In genomic region chr20:46557231-46557956, GRCh38 we compare ENCODE assay signal across 16 cellular contexts. TPM values are rescaled to one million over a fixed set of nuclear protein-coding genes. Genes with fewer than 3 reads are reported as not detected.
A peak's percentile ranks its signal among the peaks of the same experiment; 100 is the strongest.
DNase-seq lines count a peak whose midpoint lies in the region; ATAC-seq and TF ChIP-seq lines count a peak whose summit lies in the region.
"Had no signal": no experiment of that assay in that cellular context is flagged by ENCODE, and none has a peak within 500 bp of the region (broad histone marks: within the 10 kb centered on the region; RNA-seq: fewer than 3 reads in every experiment).

No MANE protein-coding gene starts in this region.

- no peak overlapping the region for H2BK15ac ChIP-seq in IMR-90 (ENCODE audit: low read depth, low read length)

- TF ChIP-seq CTCF in IMR-90 (conservative IDR thresholded peaks at IDR 0.05; ENCODE audit: low read depth, low read length) (no peak), mammary epithelial cell (conservative IDR thresholded peaks at IDR 0.05 in 1 of 2, IDR thresholded peaks at IDR 0.05 in 1 of 2; ENCODE audit: extremely low read depth in 1 of 2, insufficient read depth in 1 of 2, low read depth in 1 of 2, low read length in 2 of 2) (no peak), gastroesophageal sphincter (IDR thresholded peaks at IDR 0.05) (no peak)

- WGBS in IMR-90 (ENCODE audit: extremely low coverage in 2 of 2, insufficient read length in 1 of 2), 2 experiments, result 96% methylated on average over 4 of the region's 8 CpGs; no CpG with 5 or more reads in 1 of the 2 experiments
- WGBS in mammary epithelial cell (ENCODE audit: low coverage, missing lambda C conversion rate), result 81% methylated on average over 8 of the region's 8 CpGs
- WGBS in gastroesophageal sphincter (ENCODE audit: low coverage in 1 of 2), 2 donors, result 58 to 72% methylated on average over 2 to 4 of the region's 8 CpGs

- intact Hi-C loops in IMR-90 (cut with micrococcal nuclease), result loop anchor here (5.0 kb wide), 1 partner anchor 125 kb away; no protein-coding TSS in a partner anchor
- intact Hi-C loops in mammary epithelial cell (cut with micrococcal nuclease), result no loop called here

- no peak overlapping the region for H3K18ac ChIP-seq in IMR-90 (ENCODE audit: low read depth, low read length)

- CTCF ChIA-PET in IMR-90 (lab: Yijun Ruan, JAX) (no interaction called here), mammary epithelial cell (lab: Charles Lee; ENCODE audit: low non-redundant PET) (no interaction called here)

- ATAC-seq in IMR-90 (ENCODE audit: low read depth) (no peak), gastroesophageal sphincter (no peak)
- ATAC-seq: gastrocnemius medialis had no signal

- dilution Hi-C loops in IMR-90 (cut with HindIII; ENCODE audit: low sequenced_read_pairs, unreplicated experiment) (no loop called here), mammary epithelial cell (cut with HindIII; ENCODE audit: low sequenced_read_pairs) (no loop called here)

- no peak overlapping the region for H3K4ac ChIP-seq in IMR-90 (ENCODE audit: low read depth, low read length)

- no peak overlapping the region for H2AK9ac ChIP-seq in IMR-90 (replicated peaks; ENCODE audit: low read depth, low read length, poor library complexity)

- H2BK5ac ChIP-seq in IMR-90 (ENCODE audit: low read depth, low read length, poor library complexity, severe bottlenecking), result no peak overlapping the region

- DNase-seq in Daoy (ENCODE audit: low read depth) (peak; percentile 39), IMR-90 (peak; percentile 60), mammary epithelial cell (peak; percentile 32), myocyte (ENCODE audit: low read depth) (peak; percentile 6), DMS114 treated with DMSO at 0.1 percent for 48 hours (lab: John Stamatoyannopoulos, UW; ENCODE audit: unreplicated experiment) (no peak), retina (no peak), SIG-M5 treated with dmso at 0.1 percent for 504 hours (lab: John Stamatoyannopoulos, UW; ENCODE audit: unreplicated experiment) (no peak)
- DNase-seq: activated CD8-positive, alpha-beta memory T cell treated with anti-CD3 and anti-CD28 coated beads for 24 hours; Calu3; gastrocnemius medialis; NCI-H1105; Peyer's patch; tibial artery had no signal

- H3K4me1 ChIP-seq in IMR-90 (ENCODE audit: control insufficient read depth, insufficient read depth, low read length) (peaks cover 1% of the 10 kb centered on the region; the same call in 1 of the 2 replicates), mammary epithelial cell (ENCODE audit: insufficient read depth, low read length) (no peaks in the 10 kb centered on the region), gastroesophageal sphincter (peaks cover 0 to 8% (median 2%) of the 10 kb centered on the region in 3 donors)
- H3K4me1 ChIP-seq: gastrocnemius medialis, Peyer's patch had no signal

- H3K36me3 ChIP-seq in IMR-90 (ENCODE audit: control insufficient read depth, insufficient read depth, low read length) (no peaks in the 10 kb centered on the region), mammary epithelial cell (ENCODE audit: insufficient read depth, low read length) (no peaks in the 10 kb centered on the region), gastroesophageal sphincter (no peaks in the 10 kb centered on the region)
- H3K36me3 ChIP-seq: gastrocnemius medialis, Peyer's patch, tibial artery had no signal

- H2AK5ac ChIP-seq in IMR-90 (ENCODE audit: low read depth, low read length), result no peak overlapping the region

- H2BK120ac ChIP-seq in IMR-90 (ENCODE audit: low read depth, low read length), result no peak overlapping the region

- in situ Hi-C loops in IMR-90 (cut with MboI; ENCODE audit: low sequenced_read_pairs) (no loop called here), mammary epithelial cell (cut with MboI; ENCODE audit: low sequenced_read_pairs in 2 of 2) (no loop called here)

- H3K27ac ChIP-seq in IMR-90 (ENCODE audit: insufficient read depth, low read length) (no peak overlapping the region), mammary epithelial cell (ENCODE audit: insufficient read depth, low read depth, low read length) (no peak overlapping the region), gastroesophageal sphincter (no peak overlapping the region)
- H3K27ac ChIP-seq: gastrocnemius medialis, Peyer's patch, tibial artery had no signal

- H3K14ac ChIP-seq in IMR-90 (replicated peaks; ENCODE audit: low read depth, low read length), result no peak overlapping the region

- H4K8ac ChIP-seq in IMR-90 (ENCODE audit: low read depth in 2 of 2, low read length in 2 of 2), result no peak overlapping the region

- H4K5ac ChIP-seq in IMR-90 (ENCODE audit: low read depth, low read length), result no peak overlapping the region

- H3K9me3 ChIP-seq in IMR-90 (ENCODE audit: control insufficient read depth, insufficient read depth, low read length) (no peaks in the 10 kb centered on the region), mammary epithelial cell (replicated peaks; ENCODE audit: insufficient read depth, low read length) (no peaks in the 10 kb centered on the region), gastroesophageal sphincter (no peaks in the 10 kb centered on the region)
- H3K9me3 ChIP-seq: gastrocnemius medialis, Peyer's patch, tibial artery had no signal

- no peak overlapping the region for H3K23ac ChIP-seq in IMR-90 (ENCODE audit: low read depth, low read length)

- BruUV-seq in IMR-90 (replicated peaks; lab: Mats Ljungman, UMichigan) (no TSS peak), mammary epithelial cell (replicated peaks; lab: Mats Ljungman, UMichigan) (no TSS peak)

- H3K9ac ChIP-seq in IMR-90 (ENCODE audit: low read depth, low read length) (no peak overlapping the region), mammary epithelial cell (ENCODE audit: insufficient read depth, low read length) (no peak overlapping the region)

- POLR2A ChIA-PET in IMR-90 (lab: Charles Lee; ENCODE audit: unreplicated experiment), result no interaction called here

- H3K27me3 ChIP-seq in IMR-90 (ENCODE audit: control insufficient read depth, insufficient read depth, low read length) (no peaks in the 10 kb centered on the region; the same call in 1 of the 2 replicates), mammary epithelial cell (ENCODE audit: insufficient read depth, low read length) (no peaks in the 10 kb centered on the region), gastroesophageal sphincter (peaks cover 9% of the 10 kb centered on the region)
- H3K27me3 ChIP-seq: gastrocnemius medialis, Peyer's patch had no signal

- H4K20me1 ChIP-seq in IMR-90 (ENCODE audit: insufficient read depth, low read length), result no peaks in the 10 kb centered on the region
- H4K20me1 ChIP-seq in mammary epithelial cell (ENCODE audit: insufficient read depth, low read length), result no peaks in the 10 kb centered on the region

- TF ChIP-seq POLR2A in IMR-90 (IDR thresholded peaks at IDR 0.05; ENCODE audit: low read depth, low read length) (no peak), gastroesophageal sphincter (IDR thresholded peaks at IDR 0.05) (no peak)

- no peak overlapping the region for H4K91ac ChIP-seq in IMR-90 (ENCODE audit: insufficient read depth, low read depth, low read length)

- H2AFZ ChIP-seq in IMR-90 (replicated peaks; ENCODE audit: low read length, poor library complexity), result peak overlapping the region; percentile 18
- H2AFZ ChIP-seq in mammary epithelial cell (ENCODE audit: low read depth, low read length), result no peak overlapping the region

- no peak overlapping the region for H3K56ac ChIP-seq in IMR-90 (ENCODE audit: extremely low read depth, insufficient read depth, low read length)

- no peak overlapping the region for H3K4me3 ChIP-seq in IMR-90 (ENCODE audit: insufficient read depth, low read depth, low read length)
- H3K4me3 ChIP-seq in mammary epithelial cell (replicated peaks in 1 of 3; ENCODE audit: insufficient read depth in 1 of 3, low read depth in 2 of 3, low read length in 3 of 3), result no peak overlapping the region
- no peak overlapping the region for H3K4me3 ChIP-seq in gastroesophageal sphincter
- H3K4me3 ChIP-seq: gastrocnemius medialis, Peyer's patch, smooth muscle cell, tibial artery had no signal

- H3K4me2 ChIP-seq in IMR-90 (ENCODE audit: low read depth, low read length), result no peak overlapping the region
- H3K4me2 ChIP-seq in mammary epithelial cell (ENCODE audit: insufficient read depth, low read depth, low read length), result no peak overlapping the region
- H3K4me2 ChIP-seq: smooth muscle cell had no signal

- TF ChIP-seq EP300 in gastroesophageal sphincter (IDR thresholded peaks at IDR 0.05), result no peak

- H3K79me1 ChIP-seq in IMR-90 (ENCODE audit: low read depth in 1 of 2, low read length in 2 of 2), result no peaks in the 10 kb centered on the region

- TF ChIP-seq RAD21 in IMR-90 (IDR thresholded peaks at IDR 0.05; ENCODE audit: low read length), result no peak

- no peaks in the 10 kb centered on the region; the same call in 1 of the 2 replicates for H3K9me1 ChIP-seq in IMR-90 (ENCODE audit: insufficient read depth, low read length)

- no peak overlapping the region for H2BK20ac ChIP-seq in IMR-90 (ENCODE audit: low read depth, low read length)

- no peaks in the 10 kb centered on the region for H3K79me2 ChIP-seq in mammary epithelial cell (ENCODE audit: insufficient read depth, low read length)

TF ChIP-seq in IMR-90, 13 proteins besides CTCF, POLR2A, EP300 and RAD21:
- TF ChIP-seq MXI1 (IDR thresholded peaks at IDR 0.05; ENCODE audit: borderline replicate concordance, low read depth, low read length) (no peak), CEBPB (IDR thresholded peaks at IDR 0.05; ENCODE audit: low read depth, low read length) (peak; percentile 17; the same call in 1 of the 2 replicates)

RNA-seq across cellular contexts. Expression of gene OCSTAMP, which starts 6.9 kb away (rescaled TPM):
- not detected in 2 replicates for total RNA-seq in Daoy (2014; rRNA removed; shearing (Covaris generic))
- total RNA-seq in IMR-90 (2012; rRNA removed) (not detected in 2 replicates), mammary epithelial cell (not detected), myocyte (not detected in 2 replicates), gastroesophageal sphincter (not detected)
- polyA plus RNA-seq in IMR-90 (2012; rRNA removed) (not detected in 2 replicates), mammary epithelial cell (not detected)
- polyA plus RNA-seq in IMR-90 (2012; cell fraction: cytosol; rRNA removed), result not detected in 2 replicates
- polyA plus RNA-seq in IMR-90 (2012; cell fraction: nucleus; rRNA removed; ENCODE audit: low replicate concordance), result not detected in 2 replicates
- polyA minus RNA-seq in mammary epithelial cell, result not detected
- not detected for polyA plus RNA-seq in myocyte (2012)
- total RNA-seq: Calu3, gastrocnemius medialis, kidney epithelial cell, Peyer's patch, smooth muscle cell had no signal
- polyA plus RNA-seq: smooth muscle cell had no signal

RNA-seq across cellular contexts. Expression of gene ZNF334, which starts 44.0 kb away (rescaled TPM):
- 0.54 and 1.0 TPM in 2 replicates for total RNA-seq in Daoy (2014; rRNA removed; shearing (Covaris generic))
- 1.1 and 1.4 TPM in 2 replicates for total RNA-seq in IMR-90 (2012; rRNA removed)
- 1.5 and 2.1 TPM in 2 replicates for polyA plus RNA-seq in IMR-90 (2012; rRNA removed)
- polyA plus RNA-seq in IMR-90 (2012; cell fraction: cytosol; rRNA removed), result 0.12 and 0.29 TPM in 2 replicates
- 1.7 and 14.9 TPM in 2 replicates for polyA plus RNA-seq in IMR-90 (2012; cell fraction: nucleus; rRNA removed; ENCODE audit: low replicate concordance)
- 1 to 10 TPM; 1.1 to 4.3 TPM for total RNA-seq in mammary epithelial cell
- polyA plus RNA-seq in mammary epithelial cell, result 2.0 TPM
- polyA minus RNA-seq in mammary epithelial cell, result 1.1 TPM
- total RNA-seq in myocyte, result not detected in 2 replicates
- polyA plus RNA-seq in myocyte (2012), result 0.04 TPM
- total RNA-seq in gastroesophageal sphincter, result 1 to 10 TPM in 2 of 4 donors, under 1 TPM in 2; 0.54 to 6.5 (median 1.1) TPM
- total RNA-seq: Calu3 had no signal

Comparison
In these comparisons a context has a peak if more than half of its experiments do, and no peak if none do; other contexts are left out.
1. DNase-seq: peak in Daoy (single experiment), IMR-90 (single experiment), mammary epithelial cell (single experiment) and myocyte (single experiment); none in DMS114 treated with DMSO at 0.1 percent for 48 hours (single experiment), retina (single experiment) and SIG-M5 treated with dmso at 0.1 percent for 504 hours (single experiment).